Comparison of ENCODE assay signal across 8 cellular contexts in genomic region chr20:49384437-49385434, GRCh38.
A peak's percentile ranks its signal among the peaks of the same experiment; 100 is the strongest.
DNase-seq lines count a peak whose midpoint lies in the region; ATAC-seq lines count a peak whose summit lies in the region.

No MANE protein-coding gene starts in this region.

- intact Hi-C loops in activated naive CD4-positive, alpha-beta T cell treated with anti-CD3 and anti-CD28 coated beads for 36 hours (cut with micrococcal nuclease), result loop anchor here (2.0 kb wide), 2 partner anchors 100 to 150 kb away; no protein-coding TSS in a partner anchor
- intact Hi-C loops in Right ventricle myocardium inferior (cut with DNase I), result loop anchor here (1.0 to 5.0 kb wide), 2 partner anchors 52 to 100 kb away; no protein-coding TSS in a partner anchor

- no peaks in the 10 kb centered on the region for H3K4me1 Mint-ChIP-seq in activated naive CD4-positive, alpha-beta T cell treated with anti-CD3 and anti-CD28 coated beads for 36 hours (ENCODE audit: low read depth)

- H3K36me3 Mint-ChIP-seq in activated naive CD4-positive, alpha-beta T cell treated with anti-CD3 and anti-CD28 coated beads for 36 hours (ENCODE audit: low read depth), result no peaks in the 10 kb centered on the region

- CTCF ChIA-PET in activated naive CD4-positive, alpha-beta T cell treated with anti-CD3 and anti-CD28 coated beads for 36 hours (lab: Charles Lee), result interaction anchor here (0.6 to 2.9 kb wide), 13 partner anchors 9 to 238 kb away, joined by 3 to 13 read pairs (median 4); partner anchors contain the start of gene KCNB1

- no peak overlapping the region for H3K27ac Mint-ChIP-seq in activated naive CD4-positive, alpha-beta T cell treated with anti-CD3 and anti-CD28 coated beads for 36 hours

- peaks cover 10% of the 10 kb centered on the region for H3K27me3 Mint-ChIP-seq in activated naive CD4-positive, alpha-beta T cell treated with anti-CD3 and anti-CD28 coated beads for 36 hours (ENCODE audit: low read depth)

- DNase-seq in DMS 273 (lab: John Stamatoyannopoulos, UW; ENCODE audit: unreplicated experiment), result peak; percentile 93
- DNase-seq in Kasumi-1 (lab: John Stamatoyannopoulos, UW), result peak; percentile 68 to 75
- DNase-seq in SK-MEL-5 (ENCODE audit: low read depth, low spot score), result peak; percentile 89
- peak; percentile 83 for DNase-seq in activated naive CD4-positive, alpha-beta T cell treated with anti-CD3 and anti-CD28 coated beads for 36 hours
- DNase-seq in Right ventricle myocardium inferior (ENCODE audit: missing footprints), result peak; percentile 89
- DNase-seq in putamen (ENCODE audit: low spot score), result peak; percentile 40

- H3K9me3 Mint-ChIP-seq in activated naive CD4-positive, alpha-beta T cell treated with anti-CD3 and anti-CD28 coated beads for 36 hours, result no peaks in the 10 kb centered on the region

- no peak overlapping the region for H3K4me3 Mint-ChIP-seq in activated naive CD4-positive, alpha-beta T cell treated with anti-CD3 and anti-CD28 coated beads for 36 hours

- ATAC-seq in Right ventricle myocardium inferior (no peak), GM18858 (IDR thresholded peaks at IDR 0.05; ENCODE audit: unreplicated experiment) (no peak), GM21515 (IDR thresholded peaks at IDR 0.05; ENCODE audit: unreplicated experiment) (no peak)

- in situ Hi-C loops in SK-MEL-5 (cut with HindIII; ENCODE audit: low pct_unique_long_range_greater_than_20kb, low sequenced_read_pairs), result no loop called here

Comparison
In these comparisons a context has a peak if more than half of its experiments do, and no peak if none do; other contexts are left out.
1. DNase-seq: peak in every context shown above with its lines; median percentile 93 in DMS 273; 89 in SK-MEL-5; 89 in Right ventricle myocardium inferior; 83 in activated naive CD4-positive, alpha-beta T cell treated with anti-CD3 and anti-CD28 coated beads for 36 hours; 72 in Kasumi-1; 40 in putamen.